8 cellular contexts compared by ENCODE assay signal in the genomic region with DNA sequence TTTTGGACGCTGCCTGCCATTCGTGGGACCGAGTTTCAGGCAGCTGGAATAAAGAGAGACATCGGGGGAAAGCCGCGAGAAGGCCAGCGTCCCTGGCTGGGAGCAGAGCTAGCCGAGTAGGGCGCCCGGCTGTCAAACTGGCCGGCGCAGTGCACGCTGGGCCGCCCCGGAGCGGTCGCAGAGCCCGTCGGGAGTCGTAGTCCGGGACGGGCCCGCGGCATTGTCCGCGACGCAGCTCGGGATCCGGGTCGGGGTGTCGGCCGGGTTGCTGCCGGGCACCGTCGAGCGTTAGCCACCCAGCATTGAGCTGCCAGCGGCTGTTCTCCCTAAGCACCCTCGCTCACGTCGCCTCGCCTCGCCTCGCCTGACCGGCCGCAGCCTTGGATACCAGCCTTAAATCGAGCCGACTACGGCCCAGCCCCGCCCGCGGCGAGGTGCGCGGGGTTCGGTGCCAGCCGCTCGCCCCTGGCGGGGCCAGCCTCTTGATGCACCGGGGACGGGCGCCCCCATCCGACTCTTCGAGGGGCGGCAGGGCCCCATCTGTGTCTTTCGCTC.
DNase-seq lines count a peak whose midpoint lies in the region; ATAC-seq lines count a peak whose summit lies in the region.

No MANE protein-coding gene starts in this region.

- peak; percentile 79 for DNase-seq in Ammon's horn (ENCODE audit: low spot score)
- DNase-seq in NCI-H510A (lab: John Stamatoyannopoulos, UW), result peak; percentile 23
- DNase-seq in activated CD4-positive, alpha-beta T cell treated with anti-CD3 and anti-CD28 coated beads for 4 hours, result peak; percentile 78 to 81
- peak; percentile 77 for DNase-seq in cerebellar cortex (ENCODE audit: low spot score)
- peak; percentile 91 for DNase-seq in left kidney (ENCODE audit: low read depth, low spot score)
- peak; percentile 64 to 78 for DNase-seq in stimulated activated CD4-positive, alpha-beta T cell treated with anti-CD3 and anti-CD28 coated beads, Interleukin-15, amount 100 ng/mL, for 48 hours (ENCODE audit: low read depth in 2 of 2)

- ATAC-seq in GM19035 (IDR thresholded peaks at IDR 0.05; ENCODE audit: unreplicated experiment) (peak; percentile 81), HG03280 (IDR thresholded peaks at IDR 0.05; ENCODE audit: unreplicated experiment) (peak; percentile 82)

Comparison
In these comparisons a context has a peak if more than half of its experiments do, and no peak if none do; other contexts are left out.
1. Peak in every context shown above with its lines: DNase-seq and ATAC-seq.
2. DNase-seq: peak in every context shown above with its lines; median percentile 91 in left kidney; 80 in activated CD4-positive, alpha-beta T cell treated with anti-CD3 and anti-CD28 coated beads for 4 hours; 79 in Ammon's horn; 77 in cerebellar cortex; 71 in stimulated activated CD4-positive, alpha-beta T cell treated with anti-CD3 and anti-CD28 coated beads, Interleukin-15, amount 100 ng/mL, for 48 hours; 23 in NCI-H510A.